ENCODE assay signal across 27 cellular contexts in the genomic region with DNA sequence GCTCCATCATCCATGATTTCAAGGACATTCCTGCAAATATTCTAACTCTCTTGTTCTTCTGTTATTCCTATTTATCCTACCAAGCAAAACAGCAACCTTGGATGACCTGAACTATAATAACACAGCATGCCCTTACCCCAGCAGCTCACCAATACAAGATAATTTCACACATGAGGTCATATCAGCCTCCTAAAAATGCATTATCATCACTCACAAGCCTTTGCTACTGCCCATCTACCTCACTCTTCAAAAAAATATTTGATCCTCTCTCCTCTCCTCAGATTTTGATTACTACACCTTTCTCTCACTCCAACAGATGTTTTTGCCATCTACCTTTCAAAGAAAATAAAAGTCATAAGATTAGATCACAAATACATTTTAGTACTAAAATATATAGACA.
"Had no signal": no experiment of that assay in that cellular context is flagged by ENCODE, and none has a peak within 500 bp of the region (broad histone marks: within the 10 kb centered on the region; RNA-seq: fewer than 3 reads in every experiment).

No MANE protein-coding gene starts in this region.

- H3K4me1 ChIP-seq: colonic mucosa, esophagus muscularis mucosa, esophagus squamous epithelium, foreskin keratinocyte, gastrocnemius medialis, gastroesophageal sphincter, heart left ventricle, heart right ventricle had no signal

- FAIRE-seq: colon, endometrium, endothelial cell of umbilical vein, frontal cortex had no signal

- H3K27ac ChIP-seq: colonic mucosa, coronary artery, dorsolateral prefrontal cortex, epithelial cell of prostate, esophagus muscularis mucosa, esophagus squamous epithelium, foreskin keratinocyte, gastrocnemius medialis, gastroesophageal sphincter, heart left ventricle, heart right ventricle had no signal

- H3K9me3 ChIP-seq: colonic mucosa, esophagus muscularis mucosa, gastrocnemius medialis, gastroesophageal sphincter had no signal

- H3K36me3 ChIP-seq: colonic mucosa, esophagus muscularis mucosa, esophagus squamous epithelium, gastrocnemius medialis, gastroesophageal sphincter, heart left ventricle, heart right ventricle had no signal

- H3K4me3 ChIP-seq: colonic mucosa, coronary artery, dorsolateral prefrontal cortex, esophagus muscularis mucosa, esophagus squamous epithelium, gastrocnemius medialis, gastroesophageal sphincter, heart left ventricle, heart right ventricle had no signal

- H3K27me3 ChIP-seq: colonic mucosa, dorsolateral prefrontal cortex, esophagus muscularis mucosa, esophagus squamous epithelium, foreskin keratinocyte, gastrocnemius medialis, gastroesophageal sphincter, heart left ventricle, heart right ventricle had no signal

- DNase-seq: colonic mucosa; cortex of kidney; dermis blood vessel endothelial cell; dorsolateral prefrontal cortex; effector CD4-positive, alpha-beta T cell; effector CD8-positive, alpha-beta T cell; effector memory CD4-positive, alpha-beta T cell; effector memory CD8-positive, alpha-beta T cell; endodermal cell; esophagus squamous epithelium; foreskin fibroblast; foreskin keratinocyte; foreskin melanocyte; gastrocnemius medialis; glutamatergic neuron; head of caudate nucleus; heart left ventricle; heart right ventricle had no signal

- ATAC-seq: effector memory CD8-positive, alpha-beta T cell; esophagus mucosa; foreskin keratinocyte; gastrocnemius medialis; gastroesophageal sphincter; heart left ventricle; heart right ventricle had no signal
